ENCODE assay signal across 8 cellular contexts in genomic region chr10:73413108-73413527, GRCh38. TPM values are rescaled to one million over a fixed set of nuclear protein-coding genes. Genes with fewer than 3 reads are reported as not detected.
A peak's percentile ranks its signal among the peaks of the same experiment; 100 is the strongest.
DNase-seq lines count a peak whose midpoint lies in the region; ATAC-seq and TF ChIP-seq lines count a peak whose summit lies in the region.

No MANE protein-coding gene starts in this region.

- H3K9me3 ChIP-seq in colonic mucosa (no peaks in the 10 kb centered on the region), lower lobe of right lung (no peaks in the 10 kb centered on the region)

- peak overlapping the region; percentile 72 for H3K4me3 ChIP-seq in colonic mucosa
- H3K4me3 ChIP-seq in lower lobe of right lung: peak overlapping the region; percentile 85

- ATAC-seq in GM21737 (IDR thresholded peaks at IDR 0.05; ENCODE audit: unreplicated experiment) (peak; percentile 33), lower lobe of right lung (peak; percentile 51 to 67)

- intact Hi-C loops in colonic mucosa (cut with DNase I) (no loop called here), lower lobe of right lung (cut with DNase I) (no loop called here)

- peak overlapping the region; percentile 92 to 98 (median 96) for H3K4me3 Mint-ChIP-seq in IgD-negative memory B cell

- H3K4me1 ChIP-seq in colonic mucosa (no peaks in the 10 kb centered on the region), lower lobe of right lung (peaks cover 29% of the 10 kb centered on the region)

- peak overlapping the region; percentile 95 for H3K27ac ChIP-seq in colonic mucosa
- H3K27ac ChIP-seq in lower lobe of right lung: peak overlapping the region; percentile 96

- no peaks in the 10 kb centered on the region for H3K27me3 Mint-ChIP-seq in IgD-negative memory B cell

- H3K4me1 Mint-ChIP-seq in IgD-negative memory B cell: peaks cover 35 to 51% (median 41%) of the 10 kb centered on the region in 3 donors

- H3K27me3 ChIP-seq in colonic mucosa (no peaks in the 10 kb centered on the region), lower lobe of right lung (ENCODE audit: low read depth) (no peaks in the 10 kb centered on the region)

- H3K36me3 Mint-ChIP-seq in IgD-negative memory B cell: peaks cover 3% of the 10 kb centered on the region

- peak overlapping the region; percentile 65 to 84 for H3K9ac ChIP-seq in colonic mucosa (ENCODE audit: low read depth in 2 of 2, low read length in 2 of 2)

- peak; percentile 58 for DNase-seq in NCI-H82 (lab: John Stamatoyannopoulos, UW)
- no peak for DNase-seq in NCI-H82 treated with DMSO at 0.1 percent for 48 hours (lab: John Stamatoyannopoulos, UW; ENCODE audit: unreplicated experiment)
- peak; percentile 4 for DNase-seq in T follicular helper cell (ENCODE audit: low read depth)
- peak; percentile 55 for DNase-seq in colonic mucosa
- DNase-seq in lower lobe of right lung: no peak
- peak; percentile 63 for DNase-seq in superior temporal gyrus (ENCODE audit: extremely low spot score)

- no peak for TF ChIP-seq CTCF in colonic mucosa (IDR thresholded peaks at IDR 0.05)
- no peak for TF ChIP-seq CTCF in lower lobe of right lung (IDR thresholded peaks at IDR 0.05)

- H3K27ac Mint-ChIP-seq in IgD-negative memory B cell: peak overlapping the region; percentile 81 to 92 (median 91)

- H3K9me3 Mint-ChIP-seq in IgD-negative memory B cell: no peaks in the 10 kb centered on the region

- H3K36me3 ChIP-seq in colonic mucosa: no peaks in the 10 kb centered on the region
- no peaks in the 10 kb centered on the region for H3K36me3 ChIP-seq in lower lobe of right lung

RNA-seq across cellular contexts. Expression of gene ANXA7, which starts 0.7 kb away (rescaled TPM):
- 158 TPM for polyA plus RNA-seq in IgD-negative memory B cell
- total RNA-seq in colonic mucosa (100 to 1,000 TPM; 120 to 133 TPM), lower lobe of right lung (93.5 TPM)

RNA-seq across cellular contexts. Expression of gene MSS51, which starts 20.2 kb away (rescaled TPM):
- 0.35 TPM for polyA plus RNA-seq in IgD-negative memory B cell
- total RNA-seq in colonic mucosa (1 to 10 TPM; 1.4 TPM), lower lobe of right lung (2.7 TPM)

RNA-seq across cellular contexts. Expression of gene CFAP70, which starts 54.5 kb away (rescaled TPM):
- polyA plus RNA-seq in IgD-negative memory B cell: 0.43 TPM
- under 1 TPM; 0.64 to 0.72 TPM for total RNA-seq in colonic mucosa
- 11.3 TPM for total RNA-seq in lower lobe of right lung

Comparison
In these comparisons a context has a peak if more than half of its experiments do, and no peak if none do; other contexts are left out.
1. DNase-seq: peak in NCI-H82 (single experiment), T follicular helper cell (single experiment), colonic mucosa (single experiment) and superior temporal gyrus (single experiment); none in NCI-H82 treated with DMSO at 0.1 percent for 48 hours (single experiment) and lower lobe of right lung (single experiment).